Comparison of ENCODE assay signal across 1 cellular context in the genomic region with DNA sequence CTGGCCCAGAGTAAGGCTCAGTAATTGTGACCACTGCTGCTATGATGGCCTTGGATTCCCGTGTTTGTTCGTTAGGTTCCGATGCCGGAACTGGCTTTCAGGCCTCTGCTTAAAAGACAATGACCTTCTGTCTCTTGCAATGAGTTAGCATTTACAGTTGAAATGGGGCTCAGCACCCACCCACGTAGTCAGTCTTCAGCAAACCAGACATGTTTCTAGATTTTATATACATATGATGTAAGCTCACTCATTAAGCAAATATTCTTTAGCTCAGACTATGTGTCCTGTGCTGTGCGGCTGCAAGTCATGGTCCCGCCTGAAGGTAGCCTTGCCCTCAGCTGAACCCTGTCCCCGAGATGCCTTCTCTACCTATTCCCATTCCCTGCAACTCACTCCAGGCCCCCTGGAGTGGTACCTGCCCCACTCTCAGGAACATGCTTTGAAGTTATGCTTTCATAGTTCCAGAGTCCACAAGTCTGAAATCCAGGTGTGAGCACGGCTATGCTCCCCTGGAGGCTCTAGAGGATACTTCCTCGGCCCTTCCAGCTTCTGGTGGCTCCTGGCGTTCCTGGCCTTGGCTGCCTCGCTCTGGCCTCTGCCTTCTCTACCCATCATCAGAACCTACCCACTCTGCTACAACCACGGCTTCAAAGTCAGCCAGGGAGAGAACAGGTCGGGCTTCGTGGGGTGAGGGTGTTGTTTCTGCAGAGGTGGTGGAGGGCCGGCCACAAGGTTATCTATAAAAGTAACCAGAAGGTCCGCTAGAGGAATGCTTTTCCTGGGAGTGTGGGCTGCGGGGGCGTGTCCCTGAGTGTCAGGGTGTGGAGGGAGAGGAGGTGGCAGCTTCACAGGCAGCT.
TF ChIP-seq lines count a peak whose summit lies in the region.

No MANE protein-coding gene starts in this region.

TF ChIP-seq in HepG2, 621 proteins besides CTCF, POLR2A, EP300 and RAD21 (continued from another document and continues in another):
- no peak for TF ChIP-seq ZNF253 (CRISPR knock-in tag; IDR thresholded peaks at IDR 0.05; ENCODE audit: borderline replicate concordance)
- TF ChIP-seq PBX2 (CRISPR knock-in tag; IDR thresholded peaks at IDR 0.05): no peak
- no peak for TF ChIP-seq ZNF256 (CRISPR knock-in tag; conservative IDR thresholded peaks at IDR 0.05)
- TF ChIP-seq, protein P1, sequence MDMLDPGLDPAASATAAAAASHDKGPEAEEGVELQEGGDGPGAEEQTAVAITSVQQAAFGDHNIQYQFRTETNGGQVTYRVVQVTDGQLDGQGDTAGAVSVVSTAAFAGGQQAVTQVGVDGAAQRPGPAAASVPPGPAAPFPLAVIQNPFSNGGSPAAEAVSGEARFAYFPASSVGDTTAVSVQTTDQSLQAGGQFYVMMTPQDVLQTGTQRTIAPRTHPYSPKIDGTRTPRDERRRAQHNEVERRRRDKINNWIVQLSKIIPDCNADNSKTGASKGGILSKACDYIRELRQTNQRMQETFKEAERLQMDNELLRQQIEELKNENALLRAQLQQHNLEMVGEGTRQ (IDR thresholded peaks at IDR 0.05; ENCODE audit: low read depth, low read length): no peak
- TF ChIP-seq, protein P1 (CRISPR knock-in tag; IDR thresholded peaks at IDR 0.05; ENCODE audit: borderline replicate concordance): no peak
- no peak for TF ChIP-seq RBAK (CRISPR knock-in tag; IDR thresholded peaks at IDR 0.05)
- TF ChIP-seq ZSCAN31 (CRISPR knock-in tag; IDR thresholded peaks at IDR 0.05; ENCODE audit: low read depth): no peak
- no peak; the same call in 1 of the 2 replicates for TF ChIP-seq ZNF556 (CRISPR knock-in tag; IDR thresholded peaks at IDR 0.05; ENCODE audit: borderline replicate concordance)
- no peak for TF ChIP-seq MYNN (CRISPR knock-in tag; IDR thresholded peaks at IDR 0.05; ENCODE audit: low read depth)
- TF ChIP-seq, protein P2, sequence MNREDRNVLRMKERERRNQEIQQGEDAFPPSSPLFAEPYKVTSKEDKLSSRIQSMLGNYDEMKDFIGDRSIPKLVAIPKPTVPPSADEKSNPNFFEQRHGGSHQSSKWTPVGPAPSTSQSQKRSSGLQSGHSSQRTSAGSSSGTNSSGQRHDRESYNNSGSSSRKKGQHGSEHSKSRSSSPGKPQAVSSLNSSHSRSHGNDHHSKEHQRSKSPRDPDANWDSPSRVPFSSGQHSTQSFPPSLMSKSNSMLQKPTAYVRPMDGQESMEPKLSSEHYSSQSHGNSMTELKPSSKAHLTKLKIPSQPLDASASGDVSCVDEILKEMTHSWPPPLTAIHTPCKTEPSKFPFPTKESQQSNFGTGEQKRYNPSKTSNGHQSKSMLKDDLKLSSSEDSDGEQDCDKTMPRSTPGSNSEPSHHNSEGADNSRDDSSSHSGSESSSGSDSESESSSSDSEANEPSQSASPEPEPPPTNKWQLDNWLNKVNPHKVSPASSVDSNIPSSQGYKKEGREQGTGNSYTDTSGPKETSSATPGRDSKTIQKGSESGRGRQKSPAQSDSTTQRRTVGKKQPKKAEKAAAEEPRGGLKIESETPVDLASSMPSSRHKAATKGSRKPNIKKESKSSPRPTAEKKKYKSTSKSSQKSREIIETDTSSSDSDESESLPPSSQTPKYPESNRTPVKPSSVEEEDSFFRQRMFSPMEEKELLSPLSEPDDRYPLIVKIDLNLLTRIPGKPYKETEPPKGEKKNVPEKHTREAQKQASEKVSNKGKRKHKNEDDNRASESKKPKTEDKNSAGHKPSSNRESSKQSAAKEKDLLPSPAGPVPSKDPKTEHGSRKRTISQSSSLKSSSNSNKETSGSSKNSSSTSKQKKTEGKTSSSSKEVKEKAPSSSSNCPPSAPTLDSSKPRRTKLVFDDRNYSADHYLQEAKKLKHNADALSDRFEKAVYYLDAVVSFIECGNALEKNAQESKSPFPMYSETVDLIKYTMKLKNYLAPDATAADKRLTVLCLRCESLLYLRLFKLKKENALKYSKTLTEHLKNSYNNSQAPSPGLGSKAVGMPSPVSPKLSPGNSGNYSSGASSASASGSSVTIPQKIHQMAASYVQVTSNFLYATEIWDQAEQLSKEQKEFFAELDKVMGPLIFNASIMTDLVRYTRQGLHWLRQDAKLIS (CRISPR knock-in tag; IDR thresholded peaks at IDR 0.05): no peak; the same call in 1 of the 2 replicates
- no peak for TF ChIP-seq DDIT3 (CRISPR knock-in tag; IDR thresholded peaks at IDR 0.05)
- TF ChIP-seq GATAD2A (CRISPR knock-in tag; IDR thresholded peaks at IDR 0.05): peak; percentile 47; the same call in 1 of the 2 replicates
- TF ChIP-seq ETV6 (CRISPR knock-in tag; conservative IDR thresholded peaks at IDR 0.05): no peak
- TF ChIP-seq ZNF552 (CRISPR knock-in tag; IDR thresholded peaks at IDR 0.05; ENCODE audit: borderline replicate concordance): no peak; the same call in 1 of the 2 replicates
- TF ChIP-seq CSRNP2 (CRISPR knock-in tag; conservative IDR thresholded peaks at IDR 0.05; ENCODE audit: low read depth): no peak
- no peak for TF ChIP-seq ZNF503 (CRISPR knock-in tag; IDR thresholded peaks at IDR 0.05)
- TF ChIP-seq EHMT2 (IDR thresholded peaks at IDR 0.05; ENCODE audit: borderline replicate concordance, low read depth, low read length): no peak
- TF ChIP-seq CREB1 (IDR thresholded peaks at IDR 0.05): no peak
- no peak; the same call in 1 of the 2 replicates for TF ChIP-seq CREB1 (CRISPR knock-in tag; IDR thresholded peaks at IDR 0.05)
- TF ChIP-seq NR2F6 (IDR thresholded peaks at IDR 0.05): no peak; the same call in 1 of the 2 replicates
- no peak for TF ChIP-seq NR2F6 (CRISPR knock-in tag; IDR thresholded peaks at IDR 0.05)
- no peak for TF ChIP-seq ZNF263 (CRISPR knock-in tag; IDR thresholded peaks at IDR 0.05)
- no peak for TF ChIP-seq MAF1 (CRISPR knock-in tag; IDR thresholded peaks at IDR 0.05; ENCODE audit: borderline replicate concordance)
- TF ChIP-seq CBX1 (IDR thresholded peaks at IDR 0.05; ENCODE audit: low read depth): no peak
- TF ChIP-seq, protein P3, sequence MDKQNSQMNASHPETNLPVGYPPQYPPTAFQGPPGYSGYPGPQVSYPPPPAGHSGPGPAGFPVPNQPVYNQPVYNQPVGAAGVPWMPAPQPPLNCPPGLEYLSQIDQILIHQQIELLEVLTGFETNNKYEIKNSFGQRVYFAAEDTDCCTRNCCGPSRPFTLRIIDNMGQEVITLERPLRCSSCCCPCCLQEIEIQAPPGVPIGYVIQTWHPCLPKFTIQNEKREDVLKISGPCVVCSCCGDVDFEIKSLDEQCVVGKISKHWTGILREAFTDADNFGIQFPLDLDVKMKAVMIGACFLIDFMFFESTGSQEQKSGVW (CRISPR knock-in tag; IDR thresholded peaks at IDR 0.05; ENCODE audit: borderline replicate concordance): no peak
- TF ChIP-seq, protein P4, sequence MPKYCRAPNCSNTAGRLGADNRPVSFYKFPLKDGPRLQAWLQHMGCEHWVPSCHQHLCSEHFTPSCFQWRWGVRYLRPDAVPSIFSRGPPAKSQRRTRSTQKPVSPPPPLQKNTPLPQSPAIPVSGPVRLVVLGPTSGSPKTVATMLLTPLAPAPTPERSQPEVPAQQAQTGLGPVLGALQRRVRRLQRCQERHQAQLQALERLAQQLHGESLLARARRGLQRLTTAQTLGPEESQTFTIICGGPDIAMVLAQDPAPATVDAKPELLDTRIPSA (CRISPR knock-in tag; IDR thresholded peaks at IDR 0.05; ENCODE audit: borderline replicate concordance): no peak
- no peak for TF ChIP-seq ZNF446 (CRISPR knock-in tag; IDR thresholded peaks at IDR 0.05)
- TF ChIP-seq ZNF781 (CRISPR knock-in tag; IDR thresholded peaks at IDR 0.05; ENCODE audit: borderline replicate concordance, not compliant biosample characterization): no peak
- TF ChIP-seq KDM1A (CRISPR knock-in tag; IDR thresholded peaks at IDR 0.05): no peak
- TF ChIP-seq RAD51 (IDR thresholded peaks at IDR 0.05; ENCODE audit: borderline replicate concordance): no peak
- TF ChIP-seq JUN (CRISPR knock-in tag; IDR thresholded peaks at IDR 0.05): no peak
- TF ChIP-seq GTF2F1 (IDR thresholded peaks at IDR 0.05; ENCODE audit: low read length): no peak
- TF ChIP-seq, protein P5, sequence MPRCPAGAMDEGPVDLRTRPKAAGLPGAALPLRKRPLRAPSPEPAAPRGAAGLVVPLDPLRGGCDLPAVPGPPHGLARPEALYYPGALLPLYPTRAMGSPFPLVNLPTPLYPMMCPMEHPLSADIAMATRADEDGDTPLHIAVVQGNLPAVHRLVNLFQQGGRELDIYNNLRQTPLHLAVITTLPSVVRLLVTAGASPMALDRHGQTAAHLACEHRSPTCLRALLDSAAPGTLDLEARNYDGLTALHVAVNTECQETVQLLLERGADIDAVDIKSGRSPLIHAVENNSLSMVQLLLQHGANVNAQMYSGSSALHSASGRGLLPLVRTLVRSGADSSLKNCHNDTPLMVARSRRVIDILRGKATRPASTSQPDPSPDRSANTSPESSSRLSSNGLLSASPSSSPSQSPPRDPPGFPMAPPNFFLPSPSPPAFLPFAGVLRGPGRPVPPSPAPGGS (CRISPR knock-in tag; IDR thresholded peaks at IDR 0.05): no peak
- TF ChIP-seq ZNF850 (CRISPR knock-in tag; conservative IDR thresholded peaks at IDR 0.05): no peak
- TF ChIP-seq NFATC3 (CRISPR knock-in tag; IDR thresholded peaks at IDR 0.05): no peak
- TF ChIP-seq ARNT (IDR thresholded peaks at IDR 0.05): no peak
- no peak for TF ChIP-seq PPARG (CRISPR knock-in tag; conservative IDR thresholded peaks at IDR 0.05)
- TF ChIP-seq RXRA (CRISPR knock-in tag; IDR thresholded peaks at IDR 0.05): peak; percentile 97
- no peak for TF ChIP-seq ZBTB33 (CRISPR knock-in tag; IDR thresholded peaks at IDR 0.05)
- no peak for TF ChIP-seq CENPX (CRISPR knock-in tag; IDR thresholded peaks at IDR 0.05)
- peak; percentile 58; the same call in 1 of the 2 replicates for TF ChIP-seq ZMYM4 (CRISPR knock-in tag; IDR thresholded peaks at IDR 0.05)
- TF ChIP-seq CCAR2 (optimal IDR thresholded peaks at IDR 0.05; ENCODE audit: low read depth, low read length): no peak
- TF ChIP-seq TEF (CRISPR knock-in tag; IDR thresholded peaks at IDR 0.05): no peak
- TF ChIP-seq ARNT2 (CRISPR knock-in tag; IDR thresholded peaks at IDR 0.05; ENCODE audit: low read depth): no peak
- no peak for TF ChIP-seq TAF15 (IDR thresholded peaks at IDR 0.05; ENCODE audit: low read depth, low read length, poor library complexity, severe bottlenecking)
- no peak for TF ChIP-seq KDM2A (CRISPR knock-in tag; IDR thresholded peaks at IDR 0.05; ENCODE audit: borderline replicate concordance, low read depth)
- TF ChIP-seq HES4 (CRISPR knock-in tag; IDR thresholded peaks at IDR 0.05; ENCODE audit: borderline replicate concordance): no peak
